ENCODE assay signal across 8 cellular contexts in genomic region chr16:80804061-80804450, GRCh38. TPM values are rescaled to one million over a fixed set of nuclear protein-coding genes. Genes with fewer than 3 reads are reported as not detected.
DNase-seq lines count a peak whose midpoint lies in the region; ATAC-seq and TF ChIP-seq lines count a peak whose summit lies in the region.

No MANE protein-coding gene starts in this region.

- no peaks in the 10 kb centered on the region for H3K9me3 ChIP-seq in mucosa of descending colon

- DNase-seq in CD1c-positive myeloid dendritic cell (ENCODE audit: extremely low spot score): peak; percentile 61
- DNase-seq in HuH-7.5 (ENCODE audit: low spot score): peak; percentile 55
- peak; percentile 56 to 59 for DNase-seq in activated CD4-positive, alpha-beta T cell treated with anti-CD3 and anti-CD28 coated beads, Interleukin-2, amount 50 U/mL, for 4 hours
- DNase-seq in effector memory CD8-positive, alpha-beta T cell: peak; percentile 21 to 54 (median 27)
- DNase-seq in mucosa of descending colon: peak; percentile 62 to 69 (median 66)
- peak in 4 of 6 experiments; percentile 8 to 56 (median 34) for DNase-seq in stimulated activated naive CD4-positive, alpha-beta T cell (lab: John Stamatoyannopoulos, UW)

- TF ChIP-seq CTCF in mucosa of descending colon (IDR thresholded peaks at IDR 0.05): no peak

- ATAC-seq in GM19455 (IDR thresholded peaks at IDR 0.05; ENCODE audit: unreplicated experiment) (peak; percentile 44), mucosa of descending colon (peak; percentile 48), GM18517 (IDR thresholded peaks at IDR 0.05; ENCODE audit: unreplicated experiment) (no peak)
- peak; percentile 63 for ATAC-seq in effector memory CD8-positive, alpha-beta T cell (replicated peaks)

- peak overlapping the region in 1 of 2 donors; percentile 91 for H3K27ac Mint-ChIP-seq in effector memory CD8-positive, alpha-beta T cell

- H3K27me3 Mint-ChIP-seq in effector memory CD8-positive, alpha-beta T cell: no peaks in the 10 kb centered on the region

- H3K36me3 Mint-ChIP-seq in effector memory CD8-positive, alpha-beta T cell (ENCODE audit: insufficient read depth): peaks cover 7% of the 10 kb centered on the region

- no peaks in the 10 kb centered on the region for H3K9me3 Mint-ChIP-seq in effector memory CD8-positive, alpha-beta T cell

- peaks cover 9 to 35% of the 10 kb centered on the region in 2 donors for H3K4me1 Mint-ChIP-seq in effector memory CD8-positive, alpha-beta T cell (ENCODE audit: low read depth in 2 of 2)

- intact Hi-C loops in mucosa of descending colon (cut with DNase I, micrococcal nuclease): no loop called here

- peak overlapping the region; percentile 87 to 93 for H3K4me3 Mint-ChIP-seq in effector memory CD8-positive, alpha-beta T cell

- no peaks in the 10 kb centered on the region for H3K36me3 ChIP-seq in mucosa of descending colon (ENCODE audit: low read depth)

- H3K4me1 ChIP-seq in mucosa of descending colon (ENCODE audit: low read depth): no peaks in the 10 kb centered on the region

- H3K4me3 ChIP-seq in mucosa of descending colon: peak overlapping the region; percentile 38

RNA-seq across cellular contexts. Expression of gene CDYL2, which starts 0.3 kb away (rescaled TPM):
- total RNA-seq in mucosa of descending colon: 1 to 10 TPM; 6.3 to 8.9 (median 7.5) TPM
